Comparison of ENCODE assay signal across 8 cellular contexts in the genomic region with DNA sequence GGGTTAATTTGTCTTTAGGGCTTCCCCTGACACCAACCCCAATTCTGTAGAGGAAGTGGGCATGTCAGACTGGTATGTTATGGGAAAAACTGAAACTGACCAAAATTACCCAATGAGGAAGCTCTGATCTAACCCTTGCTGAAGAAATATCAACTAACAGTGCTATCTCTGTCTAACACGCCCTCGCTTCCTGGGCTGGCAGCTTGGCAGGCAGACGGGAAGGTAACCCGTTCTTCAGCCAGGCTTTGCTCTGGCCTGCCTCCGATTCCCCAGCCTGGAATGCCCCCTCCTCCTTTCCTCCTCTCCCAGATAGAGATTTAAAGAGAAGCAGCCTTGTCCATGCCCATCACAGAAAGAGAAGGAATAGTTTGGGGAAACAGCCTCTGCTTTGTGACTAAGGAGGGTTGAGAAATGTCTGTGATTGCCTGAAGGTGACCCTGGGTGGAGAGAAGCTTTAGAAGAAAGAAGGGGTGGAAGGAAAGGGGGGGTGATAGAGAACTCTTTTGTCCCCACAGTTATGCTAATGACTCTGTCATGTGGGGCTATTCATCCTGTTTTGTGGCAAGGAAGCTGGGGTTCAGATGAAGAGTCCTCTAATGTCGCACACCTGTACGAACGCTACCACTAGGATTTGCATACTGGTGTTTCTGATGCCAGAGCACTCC. TPM values are rescaled to one million over a fixed set of nuclear protein-coding genes. Genes with fewer than 3 reads are reported as not detected.
DNase-seq lines count a peak whose midpoint lies in the region; ATAC-seq and TF ChIP-seq lines count a peak whose summit lies in the region.

No MANE protein-coding gene starts in this region.

- H3K27me3 ChIP-seq in HUES48 (ENCODE audit: control insufficient read depth, insufficient read depth, low read length): no peaks in the 10 kb centered on the region
- H3K27me3 ChIP-seq in heart right ventricle: no peaks in the 10 kb centered on the region

- H3K27ac ChIP-seq in HUES48 (ENCODE audit: low read depth, low read length): peak overlapping the region; percentile 83
- peak overlapping the region in 7 of 10 donors; percentile 35 to 90 (median 54) for H3K27ac ChIP-seq in heart right ventricle

- H3K36me3 ChIP-seq in HUES48 (ENCODE audit: control insufficient read depth, insufficient read depth, low read length): peaks cover 4% of the 10 kb centered on the region
- H3K36me3 ChIP-seq in heart right ventricle: peaks cover 0 to 5% (median 0%) of the 10 kb centered on the region in 9 donors

- no peaks in the 10 kb centered on the region for H3K9me3 Mint-ChIP-seq in activated CD4-positive, alpha-beta T cell treated with anti-CD3 and anti-CD28 coated beads, Interleukin-2, amount 10 ng/mL, durations not matched to agents 7 days and 5 days

- 45% methylated on average over 8 of the region's 8 CpGs for WGBS in heart right ventricle, 2 donors

- H3K27ac Mint-ChIP-seq in activated CD4-positive, alpha-beta T cell treated with anti-CD3 and anti-CD28 coated beads, Interleukin-2, amount 10 ng/mL, durations not matched to agents 7 days and 5 days: peak overlapping the region; percentile 98

- peaks cover 22% of the 10 kb centered on the region for H3K36me3 Mint-ChIP-seq in activated CD4-positive, alpha-beta T cell treated with anti-CD3 and anti-CD28 coated beads, Interleukin-2, amount 10 ng/mL, durations not matched to agents 7 days and 5 days (ENCODE audit: low read depth)

- H3K27me3 Mint-ChIP-seq in activated CD4-positive, alpha-beta T cell treated with anti-CD3 and anti-CD28 coated beads, Interleukin-2, amount 10 ng/mL, durations not matched to agents 7 days and 5 days: no peaks in the 10 kb centered on the region

- peaks cover 81% of the 10 kb centered on the region for H3K4me1 Mint-ChIP-seq in activated CD4-positive, alpha-beta T cell treated with anti-CD3 and anti-CD28 coated beads, Interleukin-2, amount 10 ng/mL, durations not matched to agents 7 days and 5 days

- peak overlapping the region; percentile 74 for H3K4me3 Mint-ChIP-seq in activated CD4-positive, alpha-beta T cell treated with anti-CD3 and anti-CD28 coated beads, Interleukin-2, amount 10 ng/mL, durations not matched to agents 7 days and 5 days

- H3K9ac ChIP-seq in HUES48 (ENCODE audit: low read depth, low read length): 0 out of 2 replicates have a peak overlapping the region, but pooled peaks have one; percentile 7

- POLR2A ChIA-PET in activated CD4-positive, alpha-beta T cell treated with anti-CD3 and anti-CD28 coated beads, Interleukin-2, amount 10 ng/mL, durations not matched to agents 7 days and 5 days (lab: Charles Lee): interaction anchor here (0.7 kb wide), 3 partner anchors 9 to 626 kb away, joined by 3 read pairs; no protein-coding TSS in a partner anchor

- peak; percentile 92 for ATAC-seq in GM21515 (IDR thresholded peaks at IDR 0.05; ENCODE audit: unreplicated experiment)
- peak in 7 of 8 donors; percentile 32 to 68 (median 45) for ATAC-seq in heart right ventricle

- H3K4me3 ChIP-seq in HUES48 (ENCODE audit: low read depth, low read length) (peak overlapping the region; percentile 6; the same call in 1 of the 2 replicates), heart right ventricle (peak overlapping the region in 1 of 10 donors; percentile 22)

- peak; percentile 66 for DNase-seq in GDM1 (lab: John Stamatoyannopoulos, UW)
- DNase-seq in activated CD4-positive, alpha-beta T cell treated with anti-CD3 and anti-CD28 coated beads, Interleukin-2, amount 10 ng/mL, durations not matched to agents 7 days and 5 days: peak; percentile 57
- peak; percentile 32 to 35 for DNase-seq in heart right ventricle
- DNase-seq in stimulated activated CD4-positive, alpha-beta T cell treated with anti-CD3 and anti-CD28 coated beads, Interleukin-4, amount 100 ng/mL, for 1 hour: peak; percentile 18
- no peak for DNase-seq in SW 1271 (lab: John Stamatoyannopoulos, UW)
- no peak for DNase-seq in NCI-H1417 (lab: John Stamatoyannopoulos, UW)

- H3K9me3 ChIP-seq in HUES48 (ENCODE audit: control insufficient read depth, insufficient read depth, low read length): no peaks in the 10 kb centered on the region
- no peaks in the 10 kb centered on the region for H3K9me3 ChIP-seq in heart right ventricle

- H3K4me1 ChIP-seq in HUES48 (ENCODE audit: control insufficient read depth, insufficient read depth, low read length): peaks cover 51% of the 10 kb centered on the region
- H3K4me1 ChIP-seq in heart right ventricle: peaks cover 0 to 77% (median 34%) of the 10 kb centered on the region in 9 donors

- no peak for TF ChIP-seq CTCF in heart right ventricle (IDR thresholded peaks at IDR 0.05)

- intact Hi-C loops in heart right ventricle (cut with DNase I): no loop called here

- CTCF ChIA-PET in activated CD4-positive, alpha-beta T cell treated with anti-CD3 and anti-CD28 coated beads, Interleukin-2, amount 10 ng/mL, durations not matched to agents 7 days and 5 days (lab: Charles Lee): interaction anchor here (0.9 to 4.8 kb wide), 4 partner anchors 12 to 26 kb away, joined by 3 to 39 read pairs (median 9); a partner anchor contains a TSS

RNA-seq across cellular contexts. Expression of a gene that starts 15.4 kb away (rescaled TPM):
- total RNA-seq in activated CD4-positive, alpha-beta T cell treated with anti-CD3 and anti-CD28 coated beads, Interleukin-2, amount 10 ng/mL, durations not matched to agents 7 days and 5 days: 10 to 100 TPM; 27.8 to 29.6 TPM
- 10 to 100 TPM in 7 of 10 donors, 1 to 10 TPM in 3; 3.4 to 43.4 (median 13.1) TPM for total RNA-seq in heart right ventricle
- polyA plus RNA-seq in heart right ventricle: 10 to 100 TPM in 1 of 2 donors, 1 to 10 TPM in 1; 4.0 to 16.6 TPM

Comparison
In these comparisons a context has a peak if more than half of its experiments do, and no peak if none do; other contexts are left out.
1. DNase-seq: peak in GDM1 (single experiment), activated CD4-positive, alpha-beta T cell treated with anti-CD3 and anti-CD28 coated beads, Interleukin-2, amount 10 ng/mL, durations not matched to agents 7 days and 5 days (single experiment), heart right ventricle (2 of 2) and stimulated activated CD4-positive, alpha-beta T cell treated with anti-CD3 and anti-CD28 coated beads, Interleukin-4, amount 100 ng/mL, for 1 hour (single experiment); none in SW 1271 (0 of 2) and NCI-H1417 (0 of 3).